Comparison of ENCODE assay signal across 19 cellular contexts in genomic region chr16:63188076-63188771, GRCh38.
"Had no signal": no experiment of that assay in that cellular context is flagged by ENCODE, and none has a peak within 500 bp of the region (broad histone marks: within the 10 kb centered on the region; RNA-seq: fewer than 3 reads in every experiment).

No MANE protein-coding gene starts in this region.

- H3K4me1 ChIP-seq: foreskin keratinocyte, neural progenitor cell, tibial nerve, uterus had no signal

- H3K9me3 Mint-ChIP-seq: endodermal cell, neural progenitor cell had no signal

- H3K4me3 ChIP-seq: cardiac muscle cell, neural progenitor cell, tibial nerve, uterus had no signal

- H3K27me3 ChIP-seq: cardiac muscle cell, foreskin keratinocyte, neural progenitor cell, tibial nerve, uterus had no signal

- ATAC-seq: activated CD8-positive, alpha-beta memory T cell treated with anti-CD3 and anti-CD28 coated beads, Interleukin-2, amount 10 ng/mL, durations not matched to agents 7 days and 5 days; foreskin keratinocyte had no signal

- H3K36me3 Mint-ChIP-seq: activated CD8-positive, alpha-beta memory T cell treated with anti-CD3 and anti-CD28 coated beads, Interleukin-2, amount 10 ng/mL, durations not matched to agents 7 days and 5 days; memory B cell; naive B cell; neural progenitor cell had no signal

- H3K9me3 ChIP-seq: tibial nerve, uterus had no signal

- H3K4me1 Mint-ChIP-seq: activated CD4-positive, alpha-beta memory T cell treated with anti-CD3 and anti-CD28 coated beads, Interleukin-2, amount 10 ng/mL, durations not matched to agents 7 days and 5 days; activated CD8-positive, alpha-beta memory T cell treated with anti-CD3 and anti-CD28 coated beads, Interleukin-2, amount 10 ng/mL, durations not matched to agents 7 days and 5 days; activated naive CD8-positive, alpha-beta T cell treated with anti-CD3 and anti-CD28 coated beads for 36 hours; memory B cell; naive B cell; neural progenitor cell had no signal

- H3K36me3 ChIP-seq: cardiac muscle cell, neural progenitor cell, tibial nerve, uterus had no signal

- H3K27ac Mint-ChIP-seq: activated CD4-positive, alpha-beta memory T cell treated with anti-CD3 and anti-CD28 coated beads, Interleukin-2, amount 10 ng/mL, durations not matched to agents 7 days and 5 days; activated CD8-positive, alpha-beta memory T cell treated with anti-CD3 and anti-CD28 coated beads, Interleukin-2, amount 10 ng/mL, durations not matched to agents 7 days and 5 days; activated naive CD8-positive, alpha-beta T cell treated with anti-CD3 and anti-CD28 coated beads for 36 hours; endodermal cell; memory B cell; naive B cell; neural progenitor cell; stimulated activated naive CD8-positive, alpha-beta T cell treated with anti-CD3 and anti-CD28 coated beads, Interleukin-15, Interleukin-2, amounts not matched to agents 100 ng/mL and 50 ng/mL, for 24 hours; T-helper 2 cell treated with Interferon-gamma antibody and Interleukin-4, amounts not matched to agents 5 μg/mL and 100 μg/mL, for 36 hours had no signal

- DNase-seq: activated CD4-positive, alpha-beta memory T cell treated with anti-CD3 and anti-CD28 coated beads, Interleukin-2, amount 10 ng/mL, durations not matched to agents 7 days and 5 days; activated CD4-positive, alpha-beta T cell treated with anti-CD3 and anti-CD28 coated beads for 48 hours; activated CD8-positive, alpha-beta memory T cell treated with anti-CD3 and anti-CD28 coated beads, Interleukin-2, amount 10 ng/mL, durations not matched to agents 7 days and 5 days; activated naive CD8-positive, alpha-beta T cell treated with anti-CD3 and anti-CD28 coated beads for 36 hours; amniotic stem cell; dermis blood vessel endothelial cell; endodermal cell; foreskin keratinocyte; glutamatergic neuron; hypothalamus; islet precursor cell; naive B cell; uterus had no signal

- H3K9ac ChIP-seq: neural progenitor cell had no signal

- H3K27me3 Mint-ChIP-seq: activated CD4-positive, alpha-beta memory T cell treated with anti-CD3 and anti-CD28 coated beads, Interleukin-2, amount 10 ng/mL, durations not matched to agents 7 days and 5 days; activated CD8-positive, alpha-beta memory T cell treated with anti-CD3 and anti-CD28 coated beads, Interleukin-2, amount 10 ng/mL, durations not matched to agents 7 days and 5 days; activated naive CD8-positive, alpha-beta T cell treated with anti-CD3 and anti-CD28 coated beads for 36 hours; memory B cell; naive B cell; stimulated activated naive CD8-positive, alpha-beta T cell treated with anti-CD3 and anti-CD28 coated beads, Interleukin-15, Interleukin-2, amounts not matched to agents 100 ng/mL and 50 ng/mL, for 24 hours had no signal

- H3K4me3 Mint-ChIP-seq: activated CD4-positive, alpha-beta memory T cell treated with anti-CD3 and anti-CD28 coated beads, Interleukin-2, amount 10 ng/mL, durations not matched to agents 7 days and 5 days; activated CD8-positive, alpha-beta memory T cell treated with anti-CD3 and anti-CD28 coated beads, Interleukin-2, amount 10 ng/mL, durations not matched to agents 7 days and 5 days; activated naive CD8-positive, alpha-beta T cell treated with anti-CD3 and anti-CD28 coated beads for 36 hours; endodermal cell; memory B cell; naive B cell; neural progenitor cell; stimulated activated naive CD8-positive, alpha-beta T cell treated with anti-CD3 and anti-CD28 coated beads, Interleukin-15, Interleukin-2, amounts not matched to agents 100 ng/mL and 50 ng/mL, for 24 hours; T-helper 2 cell treated with Interferon-gamma antibody and Interleukin-4, amounts not matched to agents 5 μg/mL and 100 μg/mL, for 36 hours had no signal
